In genomic region chr6:111024661-111025060, GRCh38 we compare ENCODE assay signal across 26 cellular contexts. TPM values are rescaled to one million over a fixed set of nuclear protein-coding genes. Genes with fewer than 3 reads are reported as not detected.
DNase-seq lines count a peak whose midpoint lies in the region; ATAC-seq, FAIRE-seq and TF ChIP-seq lines count a peak whose summit lies in the region.
"Had no signal": no experiment of that assay in that cellular context is flagged by ENCODE, and none has a peak within 500 bp of the region (broad histone marks: within the 10 kb centered on the region; RNA-seq: fewer than 3 reads in every experiment).

No MANE protein-coding gene starts in this region.

- no peaks in the 10 kb centered on the region for H3K27me3 Mint-ChIP-seq in activated CD8-positive, alpha-beta T cell treated with anti-CD3 and anti-CD28 coated beads, Interleukin-2, amount 10 ng/mL, durations not matched to agents 7 days and 5 days (ENCODE audit: low read depth)
- no peaks in the 10 kb centered on the region for H3K27me3 Mint-ChIP-seq in activated CD8-positive, alpha-beta T cell treated with anti-CD3 and anti-CD28 coated beads for 36 hours
- no peaks in the 10 kb centered on the region for H3K27me3 Mint-ChIP-seq in stimulated activated naive B cell treated with anti-CD40 and anti-IgM and Interleukin-4, amounts not matched to agents 10 μg/mL and 1 μg/mL and 100 μg/mL, for 72 hours
- H3K27me3 Mint-ChIP-seq: CD4-positive, CD25-positive, alpha-beta regulatory T cell; IgD-negative memory B cell had no signal

- no peak for ATAC-seq in activated CD8-positive, alpha-beta T cell treated with anti-CD3 and anti-CD28 coated beads, Interleukin-2, amount 10 ng/mL, durations not matched to agents 7 days and 5 days
- no peak for ATAC-seq in activated CD8-positive, alpha-beta T cell treated with anti-CD3 and anti-CD28 coated beads for 36 hours
- no peak for ATAC-seq in K562
- no peak for ATAC-seq in stimulated activated naive B cell treated with anti-CD40 and anti-IgM and Interleukin-4, amounts not matched to agents 10 μg/mL and 1 μg/mL and 100 μg/mL, for 72 hours (replicated peaks)

- intact Hi-C loops in activated CD8-positive, alpha-beta T cell treated with anti-CD3 and anti-CD28 coated beads for 36 hours (cut with micrococcal nuclease), result no loop called here
- intact Hi-C loops in K562 (cut with micrococcal nuclease), result no loop called here

- no peaks in the 10 kb centered on the region for H3K9me1 ChIP-seq in K562 (ENCODE audit: control insufficient read depth, insufficient read depth, low read length)

- no peaks in the 10 kb centered on the region for H4K20me1 ChIP-seq in K562 (replicated peaks; ENCODE audit: control insufficient read depth, insufficient read depth, low read length)

- no peak for TF ChIP-seq CTCF in activated CD8-positive, alpha-beta T cell treated with anti-CD3 and anti-CD28 coated beads for 36 hours (IDR thresholded peaks at IDR 0.05)
- TF ChIP-seq CTCF in K562 (IDR thresholded peaks at IDR 0.05 in 2 of 3, conservative IDR thresholded peaks at IDR 0.05 in 1 of 3; ENCODE audit: insufficient read depth in 2 of 3, low read depth in 1 of 3, low read length in 3 of 3) (no peak), fibroblast of the aortic adventitia (IDR thresholded peaks at IDR 0.05; ENCODE audit: insufficient read depth, low read length) (no peak)

- in situ Hi-C loops in K562 (cut with MboI), result no loop called here

- H3K79me2 ChIP-seq in K562 (ENCODE audit: control insufficient read depth, insufficient read depth, low read length), result peaks cover 3% of the 10 kb centered on the region; the same call in 1 of the 3 replicates

- no peaks in the 10 kb centered on the region for H3K27me3 ChIP-seq in K562 (ENCODE audit: control insufficient read depth in 2 of 2, insufficient read depth in 2 of 2, low read length in 2 of 2)
- H3K27me3 ChIP-seq: BLaER1 had no signal

- H3K36me3 ChIP-seq in K562 (ENCODE audit: control insufficient read depth, insufficient read depth, low read length), result peaks cover 68% of the 10 kb centered on the region

- no peak overlapping the region for H2AFZ ChIP-seq in K562 (ENCODE audit: low read depth, low read length)

- H3K27ac ChIP-seq in K562 (ENCODE audit: extremely low read depth, low read depth, low read length) (no peak overlapping the region), caudate nucleus (ENCODE audit: low read depth, low read length) (no peak overlapping the region)
- H3K27ac ChIP-seq: BLaER1, HL-60 had no signal

- POLR2A ChIA-PET in activated CD8-positive, alpha-beta T cell treated with anti-CD3 and anti-CD28 coated beads, Interleukin-2, amount 10 ng/mL, durations not matched to agents 7 days and 5 days (lab: Charles Lee), result no interaction called here
- POLR2A ChIA-PET in activated CD8-positive, alpha-beta T cell treated with anti-CD3 and anti-CD28 coated beads for 36 hours (lab: Charles Lee), result interaction anchor here (1.7 kb wide), 1 partner anchor 19 kb away, joined by 3 read pairs; no protein-coding TSS in a partner anchor
- POLR2A ChIA-PET in K562 (lab: Yijun Ruan, JAX), result no interaction called here

- no peaks in the 10 kb centered on the region for H3K9me3 ChIP-seq in K562 (replicated peaks; ENCODE audit: control insufficient read depth, insufficient read depth, low read depth, low read length)
- H3K9me3 ChIP-seq: BLaER1 had no signal

- no peak overlapping the region for H3K9ac ChIP-seq in K562 (ENCODE audit: insufficient read depth in 1 of 2, low read depth in 2 of 2, low read length in 2 of 2)
- H3K9ac ChIP-seq: BLaER1 had no signal

- no TSS peak for BruUV-seq in K562 (replicated peaks; lab: Mats Ljungman, UMichigan)

- DNase-seq in activated CD8-positive, alpha-beta T cell treated with anti-CD3 and anti-CD28 coated beads, Interleukin-2, amount 10 ng/mL, durations not matched to agents 7 days and 5 days, result no peak
- DNase-seq in activated CD8-positive, alpha-beta T cell treated with anti-CD3 and anti-CD28 coated beads for 36 hours, result no peak
- DNase-seq in K562 (ENCODE audit: extremely low read depth in 1 of 4, low spot score in 3 of 4) (no peak), fibroblast of the aortic adventitia (ENCODE audit: low read depth) (peak; percentile 42), germinal center (ENCODE audit: low spot score) (no peak), pons (ENCODE audit: low spot score) (no peak), caudate nucleus (lab: John Stamatoyannopoulos, UW) (no peak)
- no peak for DNase-seq in stimulated activated naive B cell treated with anti-CD40 and anti-IgM and Interleukin-4, amounts not matched to agents 10 μg/mL and 1 μg/mL and 100 μg/mL, for 72 hours
- DNase-seq: 8988T; ACHN; CD4-positive, CD25-positive, alpha-beta regulatory T cell; NCI-H1092; NCI-H1417 treated with DMSO at 0.1 percent for 48 hours; NCI-H1694 treated with DMSO at 0.1 percent for 48 hours; NCI-H2081 treated with DMSO at 0.1 percent for 48 hours; NCI-H2171; NCI-H226; NCI-H510A; NCI-H69; Right ventricle myocardium superior; RPMI8226 had no signal

- H3K27ac Mint-ChIP-seq in activated CD8-positive, alpha-beta T cell treated with anti-CD3 and anti-CD28 coated beads, Interleukin-2, amount 10 ng/mL, durations not matched to agents 7 days and 5 days, result peak overlapping the region; percentile 61
- H3K27ac Mint-ChIP-seq in activated CD8-positive, alpha-beta T cell treated with anti-CD3 and anti-CD28 coated beads for 36 hours, result no peak overlapping the region
- H3K27ac Mint-ChIP-seq in stimulated activated naive B cell treated with anti-CD40 and anti-IgM and Interleukin-4, amounts not matched to agents 10 μg/mL and 1 μg/mL and 100 μg/mL, for 72 hours, result peak overlapping the region; percentile 72
- H3K27ac Mint-ChIP-seq: IgD-negative memory B cell had no signal

- no peaks in the 10 kb centered on the region for H3K4me1 ChIP-seq in K562 (replicated peaks in 1 of 2; ENCODE audit: control insufficient read depth in 2 of 2, insufficient read depth in 2 of 2, low read length in 2 of 2)
- H3K4me1 ChIP-seq: BLaER1 had no signal

- TF ChIP-seq POLR2A in K562 (conservative IDR thresholded peaks at IDR 0.05), result 0 out of 2 replicates have a peak, but pooled peaks have one; percentile 28

- H3K4me2 ChIP-seq in K562 (ENCODE audit: insufficient read depth, low read length), result no peak overlapping the region
- H3K4me2 ChIP-seq: BLaER1 had no signal

- H3K36me3 Mint-ChIP-seq in activated CD8-positive, alpha-beta T cell treated with anti-CD3 and anti-CD28 coated beads, Interleukin-2, amount 10 ng/mL, durations not matched to agents 7 days and 5 days (ENCODE audit: low read depth), result peaks cover 36% of the 10 kb centered on the region
- peaks cover 37% of the 10 kb centered on the region for H3K36me3 Mint-ChIP-seq in activated CD8-positive, alpha-beta T cell treated with anti-CD3 and anti-CD28 coated beads for 36 hours (ENCODE audit: low read depth)
- peaks cover 27 to 44% of the 10 kb centered on the region in 2 donors for H3K36me3 Mint-ChIP-seq in stimulated activated naive B cell treated with anti-CD40 and anti-IgM and Interleukin-4, amounts not matched to agents 10 μg/mL and 1 μg/mL and 100 μg/mL, for 72 hours
- H3K36me3 Mint-ChIP-seq: IgD-negative memory B cell had no signal

- CTCF ChIA-PET in activated CD8-positive, alpha-beta T cell treated with anti-CD3 and anti-CD28 coated beads, Interleukin-2, amount 10 ng/mL, durations not matched to agents 7 days and 5 days (lab: Charles Lee), result interaction anchor here (1.6 to 2.2 kb wide), 2 partner anchors 14 to 19 kb away, joined by 3 to 12 read pairs; no protein-coding TSS in a partner anchor
- CTCF ChIA-PET in activated CD8-positive, alpha-beta T cell treated with anti-CD3 and anti-CD28 coated beads for 36 hours (lab: Charles Lee), result interaction anchor here (1.2 to 2.6 kb wide), 2 partner anchors 13 to 32 kb away, joined by 3 to 11 read pairs; no protein-coding TSS in a partner anchor
- CTCF ChIA-PET in K562 (lab: Yijun Ruan, JAX; ENCODE audit: low intra/inter-chr PET ratio), result no interaction called here

- H3K4me3 Mint-ChIP-seq in activated CD8-positive, alpha-beta T cell treated with anti-CD3 and anti-CD28 coated beads, Interleukin-2, amount 10 ng/mL, durations not matched to agents 7 days and 5 days, result no peak overlapping the region
- no peak overlapping the region for H3K4me3 Mint-ChIP-seq in activated CD8-positive, alpha-beta T cell treated with anti-CD3 and anti-CD28 coated beads for 36 hours
- no peak overlapping the region for H3K4me3 Mint-ChIP-seq in stimulated activated naive B cell treated with anti-CD40 and anti-IgM and Interleukin-4, amounts not matched to agents 10 μg/mL and 1 μg/mL and 100 μg/mL, for 72 hours
- H3K4me3 Mint-ChIP-seq: CD4-positive, CD25-positive, alpha-beta regulatory T cell; IgD-negative memory B cell had no signal

- no peak for TF ChIP-seq EP300 in K562 (IDR thresholded peaks at IDR 0.05; ENCODE audit: low read length)

- FAIRE-seq in K562 (lab: Jason Lieb, UNC), result no peak
- FAIRE-seq: D721Med, H54 had no signal

- WGBS in K562 (ENCODE audit: insufficient coverage, low coverage, missing lambda C conversion rate), result no CpG with 5 or more reads among the region's 2 CpGs

- H3K4me3 ChIP-seq in K562 (no peak overlapping the region), fibroblast of the aortic adventitia (ENCODE audit: low read depth, low read length) (no peak overlapping the region)
- H3K4me3 ChIP-seq: BLaER1 had no signal

- no peaks in the 10 kb centered on the region for H3K4me1 Mint-ChIP-seq in activated CD8-positive, alpha-beta T cell treated with anti-CD3 and anti-CD28 coated beads, Interleukin-2, amount 10 ng/mL, durations not matched to agents 7 days and 5 days (ENCODE audit: low read depth)
- no peaks in the 10 kb centered on the region for H3K4me1 Mint-ChIP-seq in activated CD8-positive, alpha-beta T cell treated with anti-CD3 and anti-CD28 coated beads for 36 hours (ENCODE audit: low read depth)
- no peaks in the 10 kb centered on the region for H3K4me1 Mint-ChIP-seq in stimulated activated naive B cell treated with anti-CD40 and anti-IgM and Interleukin-4, amounts not matched to agents 10 μg/mL and 1 μg/mL and 100 μg/mL, for 72 hours
- H3K4me1 Mint-ChIP-seq: IgD-negative memory B cell had no signal

- no peak for TF ChIP-seq RAD21 in K562 (CRISPR knock-in tag; conservative IDR thresholded peaks at IDR 0.05 in 1 of 2, IDR thresholded peaks at IDR 0.05 in 1 of 2)

- H3K9me3 Mint-ChIP-seq in activated CD8-positive, alpha-beta T cell treated with anti-CD3 and anti-CD28 coated beads, Interleukin-2, amount 10 ng/mL, durations not matched to agents 7 days and 5 days (ENCODE audit: insufficient read depth), result no peaks in the 10 kb centered on the region
- H3K9me3 Mint-ChIP-seq in activated CD8-positive, alpha-beta T cell treated with anti-CD3 and anti-CD28 coated beads for 36 hours, result no peaks in the 10 kb centered on the region
- H3K9me3 Mint-ChIP-seq in stimulated activated naive B cell treated with anti-CD40 and anti-IgM and Interleukin-4, amounts not matched to agents 10 μg/mL and 1 μg/mL and 100 μg/mL, for 72 hours, result no peaks in the 10 kb centered on the region
- H3K9me3 Mint-ChIP-seq: CD4-positive, CD25-positive, alpha-beta regulatory T cell; IgD-negative memory B cell had no signal

RNA-seq across cellular contexts. Expression of gene RPF2, which starts 42.8 kb away (rescaled TPM):
- 10 to 100 TPM; 28.2 to 30.2 TPM for total RNA-seq in activated CD8-positive, alpha-beta T cell treated with anti-CD3 and anti-CD28 coated beads, Interleukin-2, amount 10 ng/mL, durations not matched to agents 7 days and 5 days
- 10 to 100 TPM; 54.8 to 61.7 TPM for total RNA-seq in activated CD8-positive, alpha-beta T cell treated with anti-CD3 and anti-CD28 coated beads for 36 hours
- 18.8 and 35.2 TPM in 2 replicates for total RNA-seq in K562 (2011; cell fraction: chromatin; rRNA removed; ENCODE audit: low replicate concordance)
- 18.2 and 20.0 TPM in 2 replicates for total RNA-seq in K562 (2011; cell fraction: nucleolus; rRNA removed)
- total RNA-seq in K562 (2011; cell fraction: nucleoplasm; rRNA removed), result 27.9 and 30.2 TPM in 2 replicates
- total RNA-seq in K562 (2014; rRNA removed) (66.4 and 79.7 TPM in 2 replicates), K562 (2014; rRNA removed; fragmentation: Illumina TruSeq; extraction: Trizol) (146 and 164 TPM in 2 replicates), K562 (2015; rRNA removed; fragmentation: Illumina TruSeq; extraction: Trizol) (115 and 129 TPM in 2 replicates), K562 (2021) (81.4 and 100 TPM in 2 replicates), fibroblast of the aortic adventitia (ENCODE audit: low replicate concordance) (24.9 and 51.5 TPM in 2 replicates)
- polyA plus RNA-seq in K562 (2011; rRNA removed) (60.4 and 106 TPM in 2 replicates), K562 (2014; fragmentation: Illumina TruSeq; extraction: Trizol) (115 and 153 TPM in 2 replicates), K562 (2014; fragmentation: Nextera tagmentation; extraction: Ambion mirVana) (100 to 1,000 TPM; 277 to 302 TPM), K562 (2014; rRNA removed) (93.6 and 94.0 TPM in 2 replicates)
- polyA plus RNA-seq in K562 (2011; cell fraction: cytosol; rRNA removed), result 14.8 and 31.7 TPM in 2 replicates
- 9.1 and 15.5 TPM in 2 replicates for polyA plus RNA-seq in K562 (2011; cell fraction: nucleus; rRNA removed)
- 44.4 and 75.6 TPM in 2 replicates for polyA plus RNA-seq in K562 (2012)
- polyA minus RNA-seq in K562 (2011; rRNA and poly(A)+ RNA removed), result 32.8 and 35.7 TPM in 2 replicates
- polyA minus RNA-seq in K562 (2011; cell fraction: cytosol; rRNA and poly(A)+ RNA removed), result 8.9 and 20.8 TPM in 2 replicates
- 16.6 and 38.5 TPM in 2 replicates for polyA minus RNA-seq in K562 (2011; cell fraction: nucleus; rRNA and poly(A)+ RNA removed)
